Comparison of ENCODE assay signal across 35 cellular contexts in the genomic region with DNA sequence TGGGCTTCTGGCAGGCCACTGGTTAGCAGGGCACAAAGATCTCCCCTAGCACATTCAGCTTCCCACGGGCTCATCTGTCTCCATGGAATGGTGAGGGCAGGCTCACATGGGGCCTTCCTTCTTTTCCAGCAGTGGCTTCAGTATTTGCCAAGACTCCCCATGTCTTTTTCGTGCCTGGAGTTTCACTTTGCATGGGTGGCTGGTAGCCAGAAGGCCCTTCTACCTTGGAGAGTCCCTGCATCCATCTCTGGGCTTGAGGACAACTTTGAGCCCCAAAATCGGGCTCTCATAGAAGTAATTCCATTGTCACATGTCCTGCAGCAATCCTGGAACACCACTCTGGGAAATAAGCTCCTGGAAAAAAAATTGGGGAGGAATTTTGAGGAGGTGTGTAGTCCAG. TPM values are rescaled to one million over a fixed set of nuclear protein-coding genes. Genes with fewer than 3 reads are reported as not detected.
DNase-seq lines count a peak whose midpoint lies in the region; ATAC-seq, FAIRE-seq and TF ChIP-seq lines count a peak whose summit lies in the region.
"Had no signal": no experiment of that assay in that cellular context is flagged by ENCODE, and none has a peak within 500 bp of the region (broad histone marks: within the 10 kb centered on the region; RNA-seq: fewer than 3 reads in every experiment).

No MANE protein-coding gene starts in this region.

- H4K20me1 ChIP-seq in K562 (replicated peaks; ENCODE audit: control insufficient read depth, insufficient read depth, low read length), result no peaks in the 10 kb centered on the region
- H4K20me1 ChIP-seq in HepG2 (ENCODE audit: insufficient read depth, low read length), result no peaks in the 10 kb centered on the region

- in situ Hi-C loops in K562 (cut with MboI) (no loop called here), HepG2 (cut with HindIII; ENCODE audit: extremely low pct_ligation_motif_present, low pct_unique_long_range_greater_than_20kb) (no loop called here)

- peaks cover 30% of the 10 kb centered on the region for H3K4me1 Mint-ChIP-seq in activated naive CD4-positive, alpha-beta T cell treated with anti-CD3 and anti-CD28 coated beads, Interleukin-2, amount 50 U/mL, for 24 hours
- H3K4me1 Mint-ChIP-seq in activated T-helper 2 cell treated with anti-CD3 and anti-CD28 coated beads, Interferon-gamma antibody, Interleukin-2, Interleukin-4, amounts not matched to agents 10 μg/mL and 5 μg/mL and 100 μg/mL, durations not matched to agents 14 hours and 24 hours and 36 hours (ENCODE audit: low read depth), result peaks cover 30% of the 10 kb centered on the region
- H3K4me1 Mint-ChIP-seq in activated T-helper 1 cell treated with anti-CD3 and anti-CD28 coated beads, Interleukin-12 subunit alpha, Interleukin-12 subunit beta, Interleukin-2, Interleukin-4 antibody, amounts not matched to agents 30 ng/mL and 10 ng/mL and 1 ng/mL, durations not matched to agents 14 hours and 24 hours and 36 hours (ENCODE audit: low read depth), result peaks cover 25% of the 10 kb centered on the region

- no peak overlapping the region for H3K4me3 Mint-ChIP-seq in activated naive CD4-positive, alpha-beta T cell treated with anti-CD3 and anti-CD28 coated beads, Interleukin-2, amount 50 U/mL, for 24 hours
- no peak overlapping the region for H3K4me3 Mint-ChIP-seq in activated T-helper 2 cell treated with anti-CD3 and anti-CD28 coated beads, Interferon-gamma antibody, Interleukin-2, Interleukin-4, amounts not matched to agents 10 μg/mL and 5 μg/mL and 100 μg/mL, durations not matched to agents 14 hours and 24 hours and 36 hours (ENCODE audit: low read depth)
- no peak overlapping the region for H3K4me3 Mint-ChIP-seq in activated T-helper 1 cell treated with anti-CD3 and anti-CD28 coated beads, Interleukin-12 subunit alpha, Interleukin-12 subunit beta, Interleukin-2, Interleukin-4 antibody, amounts not matched to agents 30 ng/mL and 10 ng/mL and 1 ng/mL, durations not matched to agents 14 hours and 24 hours and 36 hours
- H3K4me3 Mint-ChIP-seq: activated B cell treated with CpG ODN at 0.5 μM for 24 hours; activated CD4-positive, alpha-beta memory T cell treated with anti-CD3 and anti-CD28 coated beads for 36 hours; B cell; CD8-positive, alpha-beta T cell; H9; nephron progenitor cell; stimulated activated naive CD8-positive, alpha-beta T cell treated with anti-CD3 and anti-CD28 coated beads, Interleukin-15, Interleukin-2, amounts not matched to agents 100 ng/mL and 50 ng/mL, for 24 hours had no signal

- H3K79me2 ChIP-seq in K562 (ENCODE audit: control insufficient read depth, insufficient read depth, low read length) (no peaks in the 10 kb centered on the region; the same call in 2 of the 3 replicates), HepG2 (ENCODE audit: insufficient read depth, low read length) (no peaks in the 10 kb centered on the region)

- H3K4me2 ChIP-seq in K562 (ENCODE audit: insufficient read depth, low read length) (no peak overlapping the region), HepG2 (ENCODE audit: low read depth, low read length) (peak overlapping the region; percentile 32)
- H3K4me2 ChIP-seq: A549 had no signal

- H3K27me3 ChIP-seq in K562 (ENCODE audit: control insufficient read depth in 2 of 2, insufficient read depth in 2 of 2, low read length in 2 of 2) (no peaks in the 10 kb centered on the region; a peak in 1 of 5 replicates), HepG2 (ENCODE audit: control insufficient read depth in 1 of 2, insufficient read depth in 2 of 2, low read length in 2 of 2) (0 out of 5 replicates have a peak, but pooled peaks cover 0 to 4% of the 10 kb centered on the region in 2 experiments), spleen (replicated peaks in 1 of 7) (no peaks in the 10 kb centered on the region)
- H3K27me3 ChIP-seq: colonic mucosa, testis, vagina had no signal

- H3K27ac Mint-ChIP-seq in activated naive CD4-positive, alpha-beta T cell treated with anti-CD3 and anti-CD28 coated beads, Interleukin-2, amount 50 U/mL, for 24 hours, result peak overlapping the region; percentile 88
- H3K27ac Mint-ChIP-seq in activated T-helper 2 cell treated with anti-CD3 and anti-CD28 coated beads, Interferon-gamma antibody, Interleukin-2, Interleukin-4, amounts not matched to agents 10 μg/mL and 5 μg/mL and 100 μg/mL, durations not matched to agents 14 hours and 24 hours and 36 hours, result no peak overlapping the region
- no peak overlapping the region for H3K27ac Mint-ChIP-seq in activated T-helper 1 cell treated with anti-CD3 and anti-CD28 coated beads, Interleukin-12 subunit alpha, Interleukin-12 subunit beta, Interleukin-2, Interleukin-4 antibody, amounts not matched to agents 30 ng/mL and 10 ng/mL and 1 ng/mL, durations not matched to agents 14 hours and 24 hours and 36 hours
- H3K27ac Mint-ChIP-seq: activated B cell treated with CpG ODN at 0.5 μM for 24 hours; activated CD4-positive, alpha-beta memory T cell treated with anti-CD3 and anti-CD28 coated beads for 36 hours; B cell; CD8-positive, alpha-beta T cell; H9; nephron progenitor cell; stimulated activated naive CD8-positive, alpha-beta T cell treated with anti-CD3 and anti-CD28 coated beads, Interleukin-15, Interleukin-2, amounts not matched to agents 100 ng/mL and 50 ng/mL, for 24 hours had no signal

- no peaks in the 10 kb centered on the region for H3K36me3 ChIP-seq in K562 (ENCODE audit: control insufficient read depth, insufficient read depth, low read length)
- no peaks in the 10 kb centered on the region for H3K36me3 ChIP-seq in HepG2 (replicated peaks in 1 of 2; ENCODE audit: control insufficient read depth in 1 of 2, insufficient read depth in 2 of 2, low read length in 2 of 2)
- H3K36me3 ChIP-seq in spleen, result no peaks in the 10 kb centered on the region
- H3K36me3 ChIP-seq: colonic mucosa, vagina had no signal

- H3K9me3 Mint-ChIP-seq in activated naive CD4-positive, alpha-beta T cell treated with anti-CD3 and anti-CD28 coated beads, Interleukin-2, amount 50 U/mL, for 24 hours, result no peaks in the 10 kb centered on the region
- H3K9me3 Mint-ChIP-seq in activated T-helper 2 cell treated with anti-CD3 and anti-CD28 coated beads, Interferon-gamma antibody, Interleukin-2, Interleukin-4, amounts not matched to agents 10 μg/mL and 5 μg/mL and 100 μg/mL, durations not matched to agents 14 hours and 24 hours and 36 hours, result no peaks in the 10 kb centered on the region
- H3K9me3 Mint-ChIP-seq in activated T-helper 1 cell treated with anti-CD3 and anti-CD28 coated beads, Interleukin-12 subunit alpha, Interleukin-12 subunit beta, Interleukin-2, Interleukin-4 antibody, amounts not matched to agents 30 ng/mL and 10 ng/mL and 1 ng/mL, durations not matched to agents 14 hours and 24 hours and 36 hours, result no peaks in the 10 kb centered on the region
- H3K9me3 Mint-ChIP-seq: activated B cell treated with CpG ODN at 0.5 μM for 24 hours; activated CD4-positive, alpha-beta memory T cell treated with anti-CD3 and anti-CD28 coated beads for 36 hours; CD8-positive, alpha-beta T cell; H9; nephron progenitor cell; stimulated activated naive CD8-positive, alpha-beta T cell treated with anti-CD3 and anti-CD28 coated beads, Interleukin-15, Interleukin-2, amounts not matched to agents 100 ng/mL and 50 ng/mL, for 24 hours had no signal

- H2AFZ ChIP-seq in K562 (ENCODE audit: low read depth, low read length), result 0 out of 2 replicates have a peak overlapping the region, but pooled peaks have one; percentile 32
- no peak overlapping the region for H2AFZ ChIP-seq in HepG2 (ENCODE audit: low read length)

- TF ChIP-seq RAD21 in K562 (CRISPR knock-in tag; conservative IDR thresholded peaks at IDR 0.05 in 1 of 2, IDR thresholded peaks at IDR 0.05 in 1 of 2) (no peak), HepG2 (CRISPR knock-in tag; IDR thresholded peaks at IDR 0.05) (no peak)

- no peaks in the 10 kb centered on the region for H3K9me1 ChIP-seq in K562 (ENCODE audit: control insufficient read depth, insufficient read depth, low read length)

- CTCF ChIA-PET in K562 (lab: Yijun Ruan, JAX; ENCODE audit: low intra/inter-chr PET ratio), result no interaction called here
- CTCF ChIA-PET in HepG2 (lab: Yijun Ruan, JAX; ENCODE audit: low intra/inter-chr PET ratio, low total read pairs), result no interaction called here

- H3K27me3 Mint-ChIP-seq in activated naive CD4-positive, alpha-beta T cell treated with anti-CD3 and anti-CD28 coated beads, Interleukin-2, amount 50 U/mL, for 24 hours, result no peaks in the 10 kb centered on the region
- H3K27me3 Mint-ChIP-seq in activated T-helper 2 cell treated with anti-CD3 and anti-CD28 coated beads, Interferon-gamma antibody, Interleukin-2, Interleukin-4, amounts not matched to agents 10 μg/mL and 5 μg/mL and 100 μg/mL, durations not matched to agents 14 hours and 24 hours and 36 hours (ENCODE audit: low read depth), result no peaks in the 10 kb centered on the region
- H3K27me3 Mint-ChIP-seq in activated T-helper 1 cell treated with anti-CD3 and anti-CD28 coated beads, Interleukin-12 subunit alpha, Interleukin-12 subunit beta, Interleukin-2, Interleukin-4 antibody, amounts not matched to agents 30 ng/mL and 10 ng/mL and 1 ng/mL, durations not matched to agents 14 hours and 24 hours and 36 hours (ENCODE audit: insufficient read depth), result no peaks in the 10 kb centered on the region
- H3K27me3 Mint-ChIP-seq: activated B cell treated with CpG ODN at 0.5 μM for 24 hours; activated CD4-positive, alpha-beta memory T cell treated with anti-CD3 and anti-CD28 coated beads for 36 hours; B cell; stimulated activated naive CD8-positive, alpha-beta T cell treated with anti-CD3 and anti-CD28 coated beads, Interleukin-15, Interleukin-2, amounts not matched to agents 100 ng/mL and 50 ng/mL, for 24 hours had no signal

- no peak for FAIRE-seq in K562 (lab: Jason Lieb, UNC)
- no peak for FAIRE-seq in HepG2 (lab: Jason Lieb, UNC)
- FAIRE-seq: A549, small intestine had no signal

- POLR2A ChIA-PET in K562 (lab: Yijun Ruan, JAX), result no interaction called here
- POLR2A ChIA-PET in HepG2 (lab: Yijun Ruan, JAX), result interaction anchor here (0.7 to 3.9 kb wide), 4 partner anchors 12 to 41 kb away, joined by 3 to 82 read pairs (median 16); a partner anchor contains a TSS

- no peak for TF ChIP-seq EP300 in K562 (IDR thresholded peaks at IDR 0.05; ENCODE audit: low read length)
- no peak for TF ChIP-seq EP300 in HepG2 (IDR thresholded peaks at IDR 0.05; ENCODE audit: low read depth in 2 of 2, low read length in 2 of 2)
- no peak for TF ChIP-seq EP300 in HepG2 (CRISPR knock-in tag; IDR thresholded peaks at IDR 0.05; ENCODE audit: borderline replicate concordance)

- no peak overlapping the region for H3K27ac ChIP-seq in K562 (ENCODE audit: extremely low read depth, low read depth, low read length)
- H3K27ac ChIP-seq in HepG2 (ENCODE audit: extremely low read length, insufficient read depth, low read length), result no peak overlapping the region
- H3K27ac ChIP-seq in spleen, result peak overlapping the region in 5 of 8 donors; percentile 36 to 86 (median 71)
- H3K27ac ChIP-seq: colonic mucosa, SK-N-MC, testis, vagina had no signal

- H3K9ac ChIP-seq in K562 (ENCODE audit: insufficient read depth in 1 of 2, low read depth in 2 of 2, low read length in 2 of 2) (no peak overlapping the region), HepG2 (ENCODE audit: insufficient read depth, low read depth, low read length) (no peak overlapping the region)

- H3K4me1 ChIP-seq in K562 (replicated peaks in 1 of 2; ENCODE audit: control insufficient read depth in 2 of 2, insufficient read depth in 2 of 2, low read length in 2 of 2) (peaks cover 30 to 41% of the 10 kb centered on the region in 2 experiments), HepG2 (ENCODE audit: insufficient read depth, low read length) (peaks cover 45% of the 10 kb centered on the region), spleen (peaks cover 4 to 57% (median 31%) of the 10 kb centered on the region in 6 donors)
- H3K4me1 ChIP-seq: colonic mucosa, testis had no signal

- intact Hi-C loops in K562 (cut with micrococcal nuclease) (no loop called here), HepG2 (cut with micrococcal nuclease; ENCODE audit: unreplicated experiment) (no loop called here), spleen (cut with DNase I; ENCODE audit: low total_unique reads) (no loop called here)
- intact Hi-C loops in activated T-helper 2 cell treated with anti-CD3 and anti-CD28 coated beads, Interferon-gamma antibody, Interleukin-2, Interleukin-4, amounts not matched to agents 10 μg/mL and 5 μg/mL and 100 μg/mL, durations not matched to agents 14 hours and 24 hours and 36 hours (cut with micrococcal nuclease), result no loop called here
- intact Hi-C loops in activated T-helper 1 cell treated with anti-CD3 and anti-CD28 coated beads, Interleukin-12 subunit alpha, Interleukin-12 subunit beta, Interleukin-2, Interleukin-4 antibody, amounts not matched to agents 30 ng/mL and 10 ng/mL and 1 ng/mL, durations not matched to agents 14 hours and 24 hours and 36 hours (cut with micrococcal nuclease), result no loop called here

- H3K9me3 ChIP-seq in K562 (replicated peaks; ENCODE audit: control insufficient read depth, insufficient read depth, low read depth, low read length) (no peaks in the 10 kb centered on the region), HepG2 (ENCODE audit: low read length) (no peaks in the 10 kb centered on the region), spleen (no peaks in the 10 kb centered on the region)
- H3K9me3 ChIP-seq: A549, colonic mucosa, testis, vagina had no signal

- no peaks in the 10 kb centered on the region for H3K36me3 Mint-ChIP-seq in activated naive CD4-positive, alpha-beta T cell treated with anti-CD3 and anti-CD28 coated beads, Interleukin-2, amount 50 U/mL, for 24 hours
- peaks cover 2% of the 10 kb centered on the region for H3K36me3 Mint-ChIP-seq in activated T-helper 2 cell treated with anti-CD3 and anti-CD28 coated beads, Interferon-gamma antibody, Interleukin-2, Interleukin-4, amounts not matched to agents 10 μg/mL and 5 μg/mL and 100 μg/mL, durations not matched to agents 14 hours and 24 hours and 36 hours (ENCODE audit: low read depth)
- H3K36me3 Mint-ChIP-seq in activated T-helper 1 cell treated with anti-CD3 and anti-CD28 coated beads, Interleukin-12 subunit alpha, Interleukin-12 subunit beta, Interleukin-2, Interleukin-4 antibody, amounts not matched to agents 30 ng/mL and 10 ng/mL and 1 ng/mL, durations not matched to agents 14 hours and 24 hours and 36 hours (ENCODE audit: low read depth), result no peaks in the 10 kb centered on the region
- H3K36me3 Mint-ChIP-seq: activated CD4-positive, alpha-beta memory T cell treated with anti-CD3 and anti-CD28 coated beads for 36 hours; CD8-positive, alpha-beta T cell had no signal

- TF ChIP-seq CTCF in K562 (IDR thresholded peaks at IDR 0.05 in 2 of 3, conservative IDR thresholded peaks at IDR 0.05 in 1 of 3; ENCODE audit: insufficient read depth in 2 of 3, low read depth in 1 of 3, low read length in 3 of 3), result no peak
- no peak for TF ChIP-seq CTCF in HepG2 (CRISPR knock-in tag; IDR thresholded peaks at IDR 0.05)
- TF ChIP-seq CTCF in spleen (IDR thresholded peaks at IDR 0.05 in 8 of 11, conservative IDR thresholded peaks at IDR 0.05 in 3 of 11), result no peak

- no peak overlapping the region for H3K4me3 ChIP-seq in K562
- H3K4me3 ChIP-seq in HepG2 (replicated peaks in 1 of 3; ENCODE audit: insufficient read depth in 1 of 3, low read depth in 2 of 3, low read length in 3 of 3), result no peak overlapping the region
- no peak overlapping the region for H3K4me3 ChIP-seq in spleen
- H3K4me3 ChIP-seq: A549, colonic mucosa, SK-N-MC, testis, vagina had no signal

- 50% methylated on average over 3 of the region's 3 CpGs for WGBS in K562 (ENCODE audit: insufficient coverage, low coverage, missing lambda C conversion rate)
- 6% methylated on average over 3 of the region's 3 CpGs for WGBS in HepG2 (ENCODE audit: low lambda C conversion rate)
- 57 to 85% (median 72%) methylated on average over 3 of the region's 3 CpGs for WGBS in spleen, 5 donors

- TF ChIP-seq POLR2A in K562 (conservative IDR thresholded peaks at IDR 0.05) (no peak), HepG2 (IDR thresholded peaks at IDR 0.05; ENCODE audit: insufficient read depth in 1 of 2, low read depth in 2 of 2, low read length in 2 of 2) (no peak), spleen (IDR thresholded peaks at IDR 0.05) (no peak)

- BruUV-seq in K562 (replicated peaks; lab: Mats Ljungman, UMichigan) (no TSS peak), HepG2 (replicated peaks; lab: Mats Ljungman, UMichigan) (no TSS peak)

- DNase-seq in activated naive CD4-positive, alpha-beta T cell (lab: John Stamatoyannopoulos, UW), result no peak
- DNase-seq in K562 (ENCODE audit: extremely low read depth in 1 of 4, low spot score in 3 of 4) (no peak), HepG2 (ENCODE audit: low spot score) (no peak), spleen (no peak), NCI-H2196 (lab: John Stamatoyannopoulos, UW; ENCODE audit: unreplicated experiment) (no peak)
- no peak for DNase-seq in activated T-helper 2 cell treated with anti-CD3 and anti-CD28 coated beads, Interferon-gamma antibody, Interleukin-2, Interleukin-4, amounts not matched to agents 10 μg/mL and 5 μg/mL and 100 μg/mL, durations not matched to agents 14 hours and 24 hours and 36 hours (ENCODE audit: low spot score)
- no peak for DNase-seq in activated T-helper 1 cell treated with anti-CD3 and anti-CD28 coated beads, Interleukin-12 subunit alpha, Interleukin-12 subunit beta, Interleukin-2, Interleukin-4 antibody, amounts not matched to agents 30 ng/mL and 10 ng/mL and 1 ng/mL, durations not matched to agents 14 hours and 24 hours and 36 hours (ENCODE audit: low spot score)
- DNase-seq: activated B cell treated with CpG ODN at 0.5 μM for 24 hours; activated CD4-positive, alpha-beta memory T cell treated with anti-CD3 and anti-CD28 coated beads for 36 hours; activated CD8-positive, alpha-beta memory T cell treated with anti-CD3 and anti-CD28 coated beads, Interleukin-2, amount 50 U/mL, for 4 hours; activated naive CD4-positive, alpha-beta T cell treated with anti-CD3 and anti-CD28 coated beads, Interleukin-2, amount 50 U/mL, for 16 hours; CD8-positive, alpha-beta T cell; colonic mucosa; DMS153; effector memory CD4-positive, alpha-beta T cell; glutamatergic neuron; H9; islet precursor cell; KBM-7; NCI-H1105 treated with DMSO at 0.1 percent for 48 hours; NCI-H1930; NCI-H2171 treated with DMSO at 0.1 percent for 48 hours; NCI-H510A treated with DMSO at 0.1 percent for 48 hours; nephron progenitor cell; small intestine; stimulated activated CD4-positive, alpha-beta T cell treated with anti-CD3 and anti-CD28 coated beads, Interleukin-1b, Interleukin-23, amount 100 ng/mL, for 48 hours; stimulated activated CD8-positive, alpha-beta memory T cell treated with anti-CD3 and anti-CD28 coated beads, Interleukin-4, amount 100 ng/mL, for 48 hours; T-helper 1 cell; testis had no signal

- ATAC-seq in K562 (no peak), HepG2 (no peak)
- ATAC-seq: A549; CD8-positive, alpha-beta T cell had no signal

RNA-seq across cellular contexts. Expression of a gene that starts 42.1 kb away (rescaled TPM):
- 39.0 and 119 TPM in 2 replicates for total RNA-seq in K562 (2011; cell fraction: chromatin; rRNA removed; ENCODE audit: low replicate concordance)
- total RNA-seq in K562 (2011; cell fraction: nucleolus; rRNA removed), result 77.4 and 121 TPM in 2 replicates
- 50.6 and 60.0 TPM in 2 replicates for total RNA-seq in K562 (2011; cell fraction: nucleoplasm; rRNA removed)
- 20.9 and 39.6 TPM in 2 replicates for total RNA-seq in K562 (2014; rRNA removed)
- 16.7 and 17.7 TPM in 2 replicates for total RNA-seq in K562 (2014; rRNA removed; fragmentation: Illumina TruSeq; extraction: Trizol)
- total RNA-seq in K562 (2015; rRNA removed; fragmentation: Illumina TruSeq; extraction: Trizol), result 31.8 and 34.5 TPM in 2 replicates
- total RNA-seq in K562 (2021), result 21.3 and 22.7 TPM in 2 replicates
- polyA plus RNA-seq in K562 (2011; rRNA removed), result 15.0 and 23.8 TPM in 2 replicates
- 17.5 and 26.1 TPM in 2 replicates for polyA plus RNA-seq in K562 (2011; cell fraction: cytosol; rRNA removed)
- 75.3 and 106 TPM in 2 replicates for polyA plus RNA-seq in K562 (2011; cell fraction: nucleus; rRNA removed)
- polyA plus RNA-seq in K562 (2012), result 23.5 and 32.0 TPM in 2 replicates
- 23.8 and 24.4 TPM in 2 replicates for polyA plus RNA-seq in K562 (2014; fragmentation: Illumina TruSeq; extraction: Trizol)
- polyA plus RNA-seq in K562 (2014; fragmentation: Nextera tagmentation; extraction: Ambion mirVana), result 1 to 10 TPM; 6.9 to 8.8 TPM
- 15.3 and 18.2 TPM in 2 replicates for polyA plus RNA-seq in K562 (2014; rRNA removed)
- 19.5 and 24.3 TPM in 2 replicates for polyA minus RNA-seq in K562 (2011; rRNA and poly(A)+ RNA removed)
- 17.6 and 21.0 TPM in 2 replicates for polyA minus RNA-seq in K562 (2011; cell fraction: cytosol; rRNA and poly(A)+ RNA removed)
- 67.9 and 90.0 TPM in 2 replicates for polyA minus RNA-seq in K562 (2011; cell fraction: nucleus; rRNA and poly(A)+ RNA removed)
- 232 and 319 TPM in 2 replicates for total RNA-seq in HepG2 (2016; rRNA removed; fragmentation: Illumina TruSeq; extraction: Trizol)
- total RNA-seq in HepG2 (2016; cell fraction: cytosol; rRNA removed; fragmentation: Illumina TruSeq; extraction: Trizol; ENCODE audit: low read depth), result 103 and 116 TPM in 2 replicates
- total RNA-seq in HepG2 (2016; cell fraction: insoluble cytoplasmic fraction; rRNA removed; fragmentation: Illumina TruSeq; extraction: Trizol), result 208 and 321 TPM in 2 replicates
- 196 and 209 TPM in 2 replicates for total RNA-seq in HepG2 (2016; cell fraction: membrane; rRNA removed; fragmentation: Illumina TruSeq; extraction: Trizol)
- 367 and 382 TPM in 2 replicates for total RNA-seq in HepG2 (2016; cell fraction: nucleus; rRNA removed; fragmentation: Illumina TruSeq; extraction: Trizol)
- polyA plus RNA-seq in HepG2 (2011; rRNA removed), result 173 and 197 TPM in 2 replicates
- 81.6 and 128 TPM in 2 replicates for polyA plus RNA-seq in HepG2 (2011; cell fraction: cytosol; rRNA removed)
- 363 and 589 TPM in 2 replicates for polyA plus RNA-seq in HepG2 (2011; cell fraction: nucleus; rRNA removed)
- polyA plus RNA-seq in HepG2 (2012), result 58.7 and 87.8 TPM in 2 replicates
- polyA plus RNA-seq in HepG2 (2016; cell fraction: cytosol; fragmentation: Illumina TruSeq; extraction: Trizol; ENCODE audit: low read depth), result 21.2 and 21.7 TPM in 2 replicates
- polyA plus RNA-seq in HepG2 (2016; cell fraction: insoluble cytoplasmic fraction; fragmentation: Illumina TruSeq; extraction: Trizol; ENCODE audit: low read depth), result 160 and 187 TPM in 2 replicates
- 41.5 and 42.6 TPM in 2 replicates for polyA plus RNA-seq in HepG2 (2016; cell fraction: membrane; fragmentation: Illumina TruSeq; extraction: Trizol; ENCODE audit: low read depth)
- 546 and 548 TPM in 2 replicates for polyA plus RNA-seq in HepG2 (2016; cell fraction: nucleus; fragmentation: Illumina TruSeq; extraction: Trizol; ENCODE audit: insufficient read depth, low read depth)
- 421 and 666 TPM in 2 replicates for polyA minus RNA-seq in HepG2 (2011; rRNA and poly(A)+ RNA removed; ENCODE audit: low replicate concordance)
- polyA minus RNA-seq in HepG2 (2011; cell fraction: cytosol; rRNA and poly(A)+ RNA removed), result 80.5 and 103 TPM in 2 replicates
- polyA minus RNA-seq in HepG2 (2011; cell fraction: nucleus; rRNA and poly(A)+ RNA removed), result 421 and 559 TPM in 2 replicates
- total RNA-seq in spleen, result 100 to 1,000 TPM; 250 to 482 (median 319) TPM
- polyA plus RNA-seq in spleen, result 100 to 1,000 TPM; 107 to 225 (median 149) TPM
- 386 and 390 TPM in 2 replicates for total RNA-seq in activated T-helper 2 cell treated with anti-CD3 and anti-CD28 coated beads, Interferon-gamma antibody, Interleukin-2, Interleukin-4, amounts not matched to agents 10 μg/mL and 5 μg/mL and 100 μg/mL, durations not matched to agents 14 hours and 24 hours and 36 hours
- 591 and 599 TPM in 2 replicates for total RNA-seq in activated T-helper 1 cell treated with anti-CD3 and anti-CD28 coated beads, Interleukin-12 subunit alpha, Interleukin-12 subunit beta, Interleukin-2, Interleukin-4 antibody, amounts not matched to agents 30 ng/mL and 10 ng/mL and 1 ng/mL, durations not matched to agents 14 hours and 24 hours and 36 hours

Comparison
In these comparisons a context has a peak if more than half of its experiments do, and no peak if none do; other contexts are left out.
1. H3K27ac ChIP-seq: peak in spleen (5 of 8); none in K562 (single experiment) and HepG2 (single experiment).